In genomic region chr19:55642153-55643002, GRCh38 we compare ENCODE assay signal across 8 cellular contexts. TPM values are rescaled to one million over a fixed set of nuclear protein-coding genes. Genes with fewer than 3 reads are reported as not detected.
DNase-seq lines count a peak whose midpoint lies in the region; ATAC-seq and TF ChIP-seq lines count a peak whose summit lies in the region.

No MANE protein-coding gene starts in this region.

- in situ Hi-C loops in gastrocnemius medialis (cut with MboI; ENCODE audit: low sequenced_read_pairs in 4 of 4), result loop anchor here in 1 of 4 donors (25.0 kb wide), 1 partner anchor 505 kb away; the partner anchor contains the start of gene TNNT1

- DNase-seq in HT-29 (ENCODE audit: low spot score) (peak; percentile 46), heart right ventricle (peak; percentile 14 to 35), gastrocnemius medialis (no peak), NOMO-1 treated with dmso at 0.1 percent for 144 hours (lab: John Stamatoyannopoulos, UW; ENCODE audit: unreplicated experiment) (no peak), mucosa of gallbladder (ENCODE audit: low spot score) (no peak)
- peak; percentile 56 to 63 for DNase-seq in activated T-cell treated with anti-CD3 and anti-CD28 coated beads, Interleukin-2, amount 50 U/mL, for 48 hours

- intact Hi-C loops in heart right ventricle (cut with DNase I), result no loop called here
- intact Hi-C loops in gastrocnemius medialis (cut with DNase I; ENCODE audit: low total_unique reads), result loop anchor here (5.0 kb wide), 1 partner anchor 525 kb away; the partner anchor contains the start of gene PPP1R12C

- H3F3A ChIP-seq in DOHH2 (ENCODE audit: control insufficient read depth, insufficient read depth), result peaks cover 42% of the 10 kb centered on the region

- TF ChIP-seq CTCF in DOHH2 (IDR thresholded peaks at IDR 0.05; ENCODE audit: low read depth, low read length, poor library complexity, severe bottlenecking) (no peak), heart right ventricle (IDR thresholded peaks at IDR 0.05) (no peak), gastrocnemius medialis (IDR thresholded peaks at IDR 0.05 in 4 of 5, conservative IDR thresholded peaks at IDR 0.05 in 1 of 5) (no peak)

- ATAC-seq in heart right ventricle, result peak in 2 of 8 donors; percentile 0 to 16
- no peak for ATAC-seq in gastrocnemius medialis
- ATAC-seq in GM19455 (IDR thresholded peaks at IDR 0.05; ENCODE audit: unreplicated experiment), result no peak

- H3K27ac ChIP-seq in DOHH2 (ENCODE audit: low read depth, low read length) (peak overlapping the region; percentile 99), heart right ventricle (peak overlapping the region in 9 of 10 donors; percentile 37 to 95 (median 89)), gastrocnemius medialis (peak overlapping the region; percentile 82 to 98 (median 90))

- peaks cover 80% of the 10 kb centered on the region for H3K79me2 ChIP-seq in DOHH2 (ENCODE audit: control insufficient read depth, low read length)

- WGBS in heart right ventricle, 2 donors, result 2 to 3% methylated on average over 64 to 65 of the region's 65 CpGs

- H3K9me3 ChIP-seq in DOHH2 (ENCODE audit: control insufficient read depth, insufficient read depth, low read length) (no peaks in the 10 kb centered on the region), heart right ventricle (no peaks in the 10 kb centered on the region), gastrocnemius medialis (no peaks in the 10 kb centered on the region)

- H3K4me3 ChIP-seq in DOHH2 (ENCODE audit: low read length) (peak overlapping the region; percentile 95), heart right ventricle (peak overlapping the region; percentile 74 to 95 (median 84)), gastrocnemius medialis (peak overlapping the region; percentile 80 to 99 (median 94))

- H3K27me3 ChIP-seq in DOHH2 (ENCODE audit: control insufficient read depth, low read length), result no peaks in the 10 kb centered on the region
- no peaks in the 10 kb centered on the region for H3K27me3 ChIP-seq in heart right ventricle
- H3K27me3 ChIP-seq in gastrocnemius medialis, result no peaks in the 10 kb centered on the region

- H3K4me2 ChIP-seq in DOHH2 (ENCODE audit: low read length), result peak overlapping the region; percentile 87

- peaks cover 64% of the 10 kb centered on the region for H3K4me1 ChIP-seq in DOHH2 (ENCODE audit: control insufficient read depth, low read length)
- H3K4me1 ChIP-seq in heart right ventricle, result peaks cover 18 to 79% (median 58%) of the 10 kb centered on the region in 9 donors
- peaks cover 57 to 64% of the 10 kb centered on the region in 2 donors for H3K4me1 ChIP-seq in gastrocnemius medialis

- H3K9me2 ChIP-seq in DOHH2 (replicated peaks; ENCODE audit: control insufficient read depth, low read length), result no peaks in the 10 kb centered on the region

- H4K20me1 ChIP-seq in DOHH2 (ENCODE audit: control insufficient read depth, insufficient read depth, low read depth, low read length), result no peaks in the 10 kb centered on the region

- peak; percentile 34 to 38 for TF ChIP-seq POLR2A in gastrocnemius medialis (IDR thresholded peaks at IDR 0.05)

- H3K36me3 ChIP-seq in DOHH2 (ENCODE audit: control insufficient read depth, low read length), result peaks cover 55% of the 10 kb centered on the region
- peaks cover 0 to 21% (median 8%) of the 10 kb centered on the region in 9 donors for H3K36me3 ChIP-seq in heart right ventricle
- H3K36me3 ChIP-seq in gastrocnemius medialis, result peaks cover 0 to 10% of the 10 kb centered on the region in 2 donors

RNA-seq across cellular contexts. Expression of gene ZNF581, which starts 1.1 kb away (rescaled TPM):
- total RNA-seq in HT-29 (2014; rRNA removed; shearing (Covaris generic)), result 40.9 and 43.2 TPM in 2 replicates
- total RNA-seq in heart right ventricle (10 to 100 TPM in 1 of 10 donors, 1 to 10 TPM in 9; 4.0 to 15.6 (median 6.5) TPM), gastrocnemius medialis (10 to 100 TPM in 3 of 4 donors, 1 to 10 TPM in 1; 9.9 to 17.3 (median 13.7) TPM), mucosa of gallbladder (22.2 TPM)
- 10 to 100 TPM in 1 of 2 donors, 1 to 10 TPM in 1; 5.6 to 10.8 TPM for polyA plus RNA-seq in heart right ventricle

RNA-seq across cellular contexts. Expression of gene ZNF580, which starts 1.6 kb away (rescaled TPM):
- 16.1 and 18.8 TPM in 2 replicates for total RNA-seq in HT-29 (2014; rRNA removed; shearing (Covaris generic))
- total RNA-seq in heart right ventricle (10 to 100 TPM; 16.6 to 24.9 (median 21.1) TPM), gastrocnemius medialis (10 to 100 TPM in 1 of 4 donors, 1 to 10 TPM in 3; 1.5 to 12.3 (median 7.2) TPM), mucosa of gallbladder (47.3 TPM)
- 10 to 100 TPM; 16.5 to 29.9 TPM for polyA plus RNA-seq in heart right ventricle

RNA-seq across cellular contexts. Expression of gene CCDC106, which starts 5.6 kb away (rescaled TPM):
- total RNA-seq in HT-29 (2014; rRNA removed; shearing (Covaris generic)), result 9.7 and 11.4 TPM in 2 replicates
- 10 to 100 TPM; 12.1 to 20.0 (median 13.3) TPM for total RNA-seq in heart right ventricle
- 10 to 100 TPM; 15.3 to 29.6 TPM for polyA plus RNA-seq in heart right ventricle
- total RNA-seq in gastrocnemius medialis, result 10 to 100 TPM in 2 of 4 donors, 1 to 10 TPM in 2; 6.3 to 21.2 (median 12.6) TPM
- total RNA-seq in mucosa of gallbladder, result 18.4 TPM

RNA-seq across cellular contexts. Expression of gene U2AF2, which starts 12.5 kb away (rescaled TPM):
- 799 and 894 TPM in 2 replicates for total RNA-seq in HT-29 (2014; rRNA removed; shearing (Covaris generic))
- total RNA-seq in heart right ventricle (100 to 1,000 TPM in 1 of 10 donors, 10 to 100 TPM in 9; 64.1 to 100 (median 72.9) TPM), gastrocnemius medialis (10 to 100 TPM; 38.1 to 60.2 (median 50.1) TPM), mucosa of gallbladder (202 TPM)
- 10 to 100 TPM; 75.5 to 90.2 TPM for polyA plus RNA-seq in heart right ventricle

RNA-seq across cellular contexts. Expression of gene ZNF784, which starts 18.0 kb away (rescaled TPM):
- 17.5 and 19.9 TPM in 2 replicates for total RNA-seq in HT-29 (2014; rRNA removed; shearing (Covaris generic))
- total RNA-seq in heart right ventricle (10 to 100 TPM in 8 of 10 donors, 1 to 10 TPM in 2; 8.9 to 16.4 (median 12.2) TPM), gastrocnemius medialis (1 to 10 TPM; 6.0 to 10.0 (median 8.2) TPM), mucosa of gallbladder (13.0 TPM)
- 1 to 10 TPM; 6.4 to 9.9 TPM for polyA plus RNA-seq in heart right ventricle

Comparison
In these comparisons a context has a peak if more than half of its experiments do, and no peak if none do; other contexts are left out.
1. DNase-seq: peak in HT-29 (single experiment), activated T-cell treated with anti-CD3 and anti-CD28 coated beads, Interleukin-2, amount 50 U/mL, for 48 hours (2 of 2) and heart right ventricle (2 of 2); none in gastrocnemius medialis (0 of 2), NOMO-1 treated with dmso at 0.1 percent for 144 hours (single experiment) and mucosa of gallbladder (single experiment).
2. Peak in every context shown above with its lines, with median percentiles within 50 percentile points of each other: H3K27ac ChIP-seq and H3K4me3 ChIP-seq.